ENCODE assay signal across 8 cellular contexts in the genomic region with DNA sequence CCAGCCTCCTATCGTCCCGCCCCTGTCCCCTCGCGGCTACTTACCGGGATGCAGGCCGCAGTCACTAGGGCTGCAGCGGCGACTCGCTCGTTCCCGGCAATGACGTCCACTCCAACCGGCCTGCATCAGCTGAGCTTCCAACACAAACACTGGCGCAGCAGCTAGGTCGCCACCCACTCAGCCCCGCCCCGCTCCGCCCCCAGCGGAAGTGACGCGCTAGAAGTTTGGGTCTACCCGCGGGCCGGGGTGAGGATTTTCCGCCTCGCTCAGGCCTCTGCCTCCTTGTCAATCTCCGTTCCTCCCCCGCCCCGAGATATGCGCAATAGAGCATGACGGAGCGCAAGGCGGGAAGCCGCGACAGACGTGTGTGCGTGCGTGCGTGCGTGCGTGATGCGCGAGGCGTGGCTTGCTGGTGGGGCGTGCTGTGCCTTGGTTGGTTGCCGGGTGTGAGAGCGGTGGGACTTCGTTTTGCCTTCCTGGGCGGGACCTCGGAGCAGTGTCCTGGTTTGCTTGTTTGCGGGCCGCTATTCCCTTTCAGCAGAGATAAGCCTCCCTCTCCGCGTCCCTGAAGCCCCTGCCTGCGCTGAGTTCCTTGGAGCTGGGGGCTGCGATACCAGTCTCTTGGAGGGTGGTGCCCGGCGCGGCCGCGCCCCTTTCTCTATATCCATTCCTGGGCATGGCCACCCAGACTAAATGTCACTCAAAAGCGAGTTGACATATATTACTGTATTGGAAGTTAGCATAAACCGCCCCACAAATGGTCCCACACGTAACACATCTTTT. TPM values are rescaled to one million over a fixed set of nuclear protein-coding genes. Genes with fewer than 3 reads are reported as not detected.
DNase-seq lines count a peak whose midpoint lies in the region; ATAC-seq and TF ChIP-seq lines count a peak whose summit lies in the region.

PNPLA8 (minus strand) TSS at position 151 of the 783 bp plus-strand sequence. CDS start 10,644 bp downstream, outside the sequence.

- H3K79me2 ChIP-seq in SU-DHL-6 (ENCODE audit: insufficient read depth, low read length) (peaks cover 43% of the 10 kb centered on the region), osteoblast (ENCODE audit: insufficient read depth, low read length) (peaks cover 37% of the 10 kb centered on the region)

- peaks cover 16% of the 10 kb centered on the region; the same call in 1 of the 2 replicates for H3F3A ChIP-seq in SU-DHL-6 (ENCODE audit: insufficient read depth)

- H2AFZ ChIP-seq in SU-DHL-6 (ENCODE audit: low read depth, low read length, severe bottlenecking) (peak within 1 kb of the TSS; percentile 53), osteoblast (ENCODE audit: low read length) (peak within 1 kb of the TSS; percentile 96)

- no peaks in the 10 kb centered on the region for H3K9me3 Mint-ChIP-seq in activated naive CD8-positive, alpha-beta T cell treated with anti-CD3 and anti-CD28 coated beads, Interleukin-2, amount 10 ng/mL, durations not matched to agents 7 days and 5 days
- peaks cover 10% of the 10 kb centered on the region for H3K9me3 Mint-ChIP-seq in glutamatergic neuron (ENCODE audit: unreplicated experiment)

- TF ChIP-seq CTCF in SU-DHL-6 (IDR thresholded peaks at IDR 0.05; ENCODE audit: insufficient read depth, low read length, poor library complexity, severe bottlenecking) = no peak
- no peak for TF ChIP-seq CTCF in glutamatergic neuron (IDR thresholded peaks at IDR 0.05; ENCODE audit: partially characterized antibody, unreplicated experiment)
- no peak for TF ChIP-seq CTCF in osteoblast (IDR thresholded peaks at IDR 0.05; ENCODE audit: extremely low read depth, low read depth, low read length)
- TF ChIP-seq CTCF in thoracic aorta (IDR thresholded peaks at IDR 0.05) = no peak

- H3K9ac ChIP-seq in SU-DHL-6 (ENCODE audit: low read length) = peak within 1 kb of the TSS; percentile 77

- peaks cover 28% of the 10 kb centered on the region for H3K4me1 Mint-ChIP-seq in activated naive CD8-positive, alpha-beta T cell treated with anti-CD3 and anti-CD28 coated beads, Interleukin-2, amount 10 ng/mL, durations not matched to agents 7 days and 5 days
- peaks cover 25% of the 10 kb centered on the region for H3K4me1 Mint-ChIP-seq in glutamatergic neuron (ENCODE audit: low read depth, unreplicated experiment)

- DNase-seq in NCI-H128 (lab: John Stamatoyannopoulos, UW; ENCODE audit: unreplicated experiment) (peak; percentile 97), glutamatergic neuron (peak; percentile 100), osteoblast (ENCODE audit: insufficient read length, low spot score, missing footprints) (peak; percentile 96), thoracic aorta (ENCODE audit: low spot score) (peak; percentile 99)
- peak; percentile 100 for DNase-seq in activated naive CD8-positive, alpha-beta T cell treated with anti-CD3 and anti-CD28 coated beads, Interleukin-2, amount 10 ng/mL, durations not matched to agents 7 days and 5 days

- peaks cover 7% of the 10 kb centered on the region for H3K36me3 Mint-ChIP-seq in activated naive CD8-positive, alpha-beta T cell treated with anti-CD3 and anti-CD28 coated beads, Interleukin-2, amount 10 ng/mL, durations not matched to agents 7 days and 5 days
- H3K36me3 Mint-ChIP-seq in glutamatergic neuron (ENCODE audit: unreplicated experiment) = no peaks in the 10 kb centered on the region

- H3K27me3 ChIP-seq in SU-DHL-6 (ENCODE audit: low read length) = no peaks in the 10 kb centered on the region
- H3K27me3 ChIP-seq in osteoblast (ENCODE audit: insufficient read depth, low read length) = no peaks in the 10 kb centered on the region
- H3K27me3 ChIP-seq in thoracic aorta (replicated peaks; ENCODE audit: insufficient read depth) = no peaks in the 10 kb centered on the region

- no peaks in the 10 kb centered on the region for H4K20me1 ChIP-seq in SU-DHL-6 (ENCODE audit: low read depth, low read length)
- H4K20me1 ChIP-seq in osteoblast (ENCODE audit: insufficient read depth, low read length) = peaks cover 2% of the 10 kb centered on the region

- peak within 1 kb of the TSS; percentile 79 for H3K4me2 ChIP-seq in SU-DHL-6 (ENCODE audit: low read depth, low read length, poor library complexity, severe bottlenecking)
- peak within 1 kb of the TSS; percentile 93 for H3K4me2 ChIP-seq in osteoblast (ENCODE audit: insufficient read depth, low read length)

- peak; percentile 67 for TF ChIP-seq POLR2A in GM10847 (IDR thresholded peaks at IDR 0.05; ENCODE audit: extremely low read depth, insufficient read length)

- H3K36me3 ChIP-seq in SU-DHL-6 (ENCODE audit: low read length) (no peaks in the 10 kb centered on the region), osteoblast (ENCODE audit: insufficient read depth, low read length) (no peaks in the 10 kb centered on the region), thoracic aorta (no peaks in the 10 kb centered on the region)

- H3K4me1 ChIP-seq in osteoblast (ENCODE audit: insufficient read depth, low read length) (peaks cover 13% of the 10 kb centered on the region), thoracic aorta (ENCODE audit: control insufficient read depth in 1 of 2, low read depth in 2 of 2) (peaks cover 14 to 29% of the 10 kb centered on the region in 2 donors)

- ATAC-seq in HG02678 (IDR thresholded peaks at IDR 0.05; ENCODE audit: unreplicated experiment) (peak; percentile 90), thoracic aorta (ENCODE audit: insufficient number of reproducible peaks, low FRiP score, low read depth) (peak; percentile 94)
- ATAC-seq in activated naive CD8-positive, alpha-beta T cell treated with anti-CD3 and anti-CD28 coated beads, Interleukin-2, amount 10 ng/mL, durations not matched to agents 7 days and 5 days (ENCODE audit: low read depth) = peak; percentile 92

- H3K27ac Mint-ChIP-seq in activated naive CD8-positive, alpha-beta T cell treated with anti-CD3 and anti-CD28 coated beads, Interleukin-2, amount 10 ng/mL, durations not matched to agents 7 days and 5 days = peak within 1 kb of the TSS; percentile 97
- H3K27ac Mint-ChIP-seq in glutamatergic neuron (ENCODE audit: unreplicated experiment) = peak within 1 kb of the TSS; percentile 87

- no peaks in the 10 kb centered on the region for H3K9me2 ChIP-seq in SU-DHL-6 (replicated peaks; ENCODE audit: insufficient read depth, low read length)

- POLR2A ChIA-PET in activated naive CD8-positive, alpha-beta T cell treated with anti-CD3 and anti-CD28 coated beads, Interleukin-2, amount 10 ng/mL, durations not matched to agents 7 days and 5 days (lab: Charles Lee) = interaction anchor here (4.5 kb wide), 1 partner anchor 44 kb away, joined by 42 read pairs; the partner anchor contains the start of genes DNAJB9 and THAP5

- no peaks in the 10 kb centered on the region for H3K27me3 Mint-ChIP-seq in activated naive CD8-positive, alpha-beta T cell treated with anti-CD3 and anti-CD28 coated beads, Interleukin-2, amount 10 ng/mL, durations not matched to agents 7 days and 5 days
- peaks cover 5% of the 10 kb centered on the region for H3K27me3 Mint-ChIP-seq in glutamatergic neuron (ENCODE audit: unreplicated experiment)

- peak within 1 kb of the TSS; percentile 97 for H3K4me3 Mint-ChIP-seq in activated naive CD8-positive, alpha-beta T cell treated with anti-CD3 and anti-CD28 coated beads, Interleukin-2, amount 10 ng/mL, durations not matched to agents 7 days and 5 days
- peak within 1 kb of the TSS; percentile 94 for H3K4me3 Mint-ChIP-seq in glutamatergic neuron (ENCODE audit: unreplicated experiment)

- peak within 1 kb of the TSS; percentile 78 for H3K4me3 ChIP-seq in SU-DHL-6 (ENCODE audit: insufficient read depth, low read length, poor library complexity, severe bottlenecking)
- H3K4me3 ChIP-seq in osteoblast (ENCODE audit: insufficient read depth, low read length) = peak within 1 kb of the TSS; percentile 86
- H3K4me3 ChIP-seq in thoracic aorta = peak within 1 kb of the TSS; percentile 89

- peak within 1 kb of the TSS; percentile 79 for H3K27ac ChIP-seq in SU-DHL-6 (ENCODE audit: low read depth, low read length)
- H3K27ac ChIP-seq in osteoblast (ENCODE audit: low read depth, low read length) = peak within 1 kb of the TSS; percentile 99
- H3K27ac ChIP-seq in thoracic aorta = peak within 1 kb of the TSS; percentile 97

- no peaks in the 10 kb centered on the region for H3K9me3 ChIP-seq in SU-DHL-6 (ENCODE audit: insufficient read depth, low read length)
- H3K9me3 ChIP-seq in osteoblast (ENCODE audit: low read depth, low read length) = no peaks in the 10 kb centered on the region
- no peaks in the 10 kb centered on the region for H3K9me3 ChIP-seq in thoracic aorta

RNA-seq across cellular contexts. Expression of gene PNPLA8, which starts in this region (rescaled TPM):
- 10 to 100 TPM; 17.2 to 17.8 TPM for total RNA-seq in activated naive CD8-positive, alpha-beta T cell treated with anti-CD3 and anti-CD28 coated beads, Interleukin-2, amount 10 ng/mL, durations not matched to agents 7 days and 5 days
- total RNA-seq in glutamatergic neuron (ENCODE audit: unreplicated experiment) = 46.4 TPM
- 36.2 and 37.6 TPM in 2 replicates for total RNA-seq in osteoblast
- total RNA-seq in thoracic aorta = 10 to 100 TPM; 29.6 to 45.8 TPM

Comparison
In these comparisons a context has a peak if more than half of its experiments do, and no peak if none do; other contexts are left out.
1. Peak in every context shown above with its lines: DNase-seq, ATAC-seq, H3K4me3 ChIP-seq and H3K27ac ChIP-seq.